ENCODE assay signal across 8 cellular contexts in the genomic region with DNA sequence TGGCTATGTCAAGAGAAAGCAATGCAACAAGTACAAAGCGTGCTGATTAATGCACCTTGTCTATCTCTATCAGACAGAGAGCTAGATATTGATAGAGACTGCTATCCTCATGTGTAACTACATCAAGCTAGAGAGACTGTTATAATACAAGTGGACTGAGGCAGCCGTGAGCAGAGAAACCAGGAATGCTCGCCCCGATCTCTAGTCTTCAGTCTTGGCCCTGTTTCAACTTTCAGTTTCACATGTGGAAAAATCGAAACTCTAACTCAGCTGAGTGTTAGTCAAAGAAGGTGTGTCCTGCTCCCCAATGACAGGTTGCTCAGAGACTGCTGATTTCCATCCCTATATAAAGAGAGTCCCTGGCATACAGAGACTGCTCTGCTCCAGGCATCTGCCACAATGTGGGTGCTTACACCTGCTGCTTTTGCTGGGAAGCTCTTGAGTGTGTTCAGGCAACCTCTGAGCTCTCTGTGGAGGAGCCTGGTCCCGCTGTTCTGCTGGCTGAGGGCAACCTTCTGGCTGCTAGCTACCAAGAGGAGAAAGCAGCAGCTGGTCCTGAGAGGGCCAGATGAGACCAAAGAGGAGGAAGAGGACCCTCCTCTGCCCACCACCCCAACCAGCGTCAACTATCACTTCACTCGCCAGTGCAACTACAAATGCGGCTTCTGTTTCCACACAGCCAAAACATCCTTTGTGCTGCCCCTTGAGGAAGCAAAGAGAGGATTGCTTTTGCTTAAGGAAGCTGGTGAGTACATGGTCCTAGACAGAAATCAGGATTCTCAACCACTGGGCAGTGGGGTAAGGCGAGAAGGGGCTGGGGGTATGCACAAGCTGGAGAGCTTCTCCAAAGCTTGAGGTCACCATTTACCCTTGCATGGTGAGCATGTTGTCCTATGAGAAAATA. TPM values are rescaled to one million over a fixed set of nuclear protein-coding genes. Genes with fewer than 3 reads are reported as not detected.
DNase-seq lines count a peak whose midpoint lies in the region; ATAC-seq and TF ChIP-seq lines count a peak whose summit lies in the region.

A gene with protein sequence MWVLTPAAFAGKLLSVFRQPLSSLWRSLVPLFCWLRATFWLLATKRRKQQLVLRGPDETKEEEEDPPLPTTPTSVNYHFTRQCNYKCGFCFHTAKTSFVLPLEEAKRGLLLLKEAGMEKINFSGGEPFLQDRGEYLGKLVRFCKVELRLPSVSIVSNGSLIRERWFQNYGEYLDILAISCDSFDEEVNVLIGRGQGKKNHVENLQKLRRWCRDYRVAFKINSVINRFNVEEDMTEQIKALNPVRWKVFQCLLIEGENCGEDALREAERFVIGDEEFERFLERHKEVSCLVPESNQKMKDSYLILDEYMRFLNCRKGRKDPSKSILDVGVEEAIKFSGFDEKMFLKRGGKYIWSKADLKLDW (plus strand): TSS at position 376 of the 904 bp plus-strand sequence. CDS start 24 bp downstream, at position 400.

- no peak within 1 kb of the TSS for H3K27ac ChIP-seq in endodermal cell (ENCODE audit: low read depth, low read length)

- DNase-seq in GM10248 (ENCODE audit: extremely low spot score) (peak; percentile 19), LNCaP clone FGC (ENCODE audit: low read depth) (no peak), epithelial cell of esophagus (ENCODE audit: low read depth) (peak; percentile 50), omental fat pad (ENCODE audit: low spot score) (no peak), endodermal cell (no peak), T1000 (lab: John Stamatoyannopoulos, UW) (no peak)

- intact Hi-C loops in T-helper 2 cell treated with Interferon-gamma antibody and Interleukin-4, amounts not matched to agents 100 ng/mL and 5 ng/mL, for 36 hours (cut with micrococcal nuclease) = loop anchor here (1.0 to 10.0 kb wide), 4 partner anchors 12 to 1807 kb away; a partner anchor contains a TSS

- no peak within 1 kb of the TSS for H3K4me3 Mint-ChIP-seq in endodermal cell

- ATAC-seq in GM21717 (IDR thresholded peaks at IDR 0.05; ENCODE audit: unreplicated experiment) (peak; percentile 88), omental fat pad (ENCODE audit: low FRiP score) (peak; percentile 93)

- CTCF ChIA-PET in GM10248 (lab: Yijun Ruan, JAX) = interaction anchor here (0.7 to 2.2 kb wide), 8 partner anchors 8 to 207 kb away, joined by 3 to 8 read pairs (median 3); no protein-coding TSS in a partner anchor

- WGBS in endodermal cell (ENCODE audit: insufficient coverage in 1 of 2, insufficient read length in 1 of 2), 2 experiments = 93 to 98% methylated on average over 5 to 10 of the region's 10 CpGs

- H3K4me1 Mint-ChIP-seq in endodermal cell = no peaks in the 10 kb centered on the region

- no peaks in the 10 kb centered on the region for H3K4me1 ChIP-seq in endodermal cell (ENCODE audit: control insufficient read depth, insufficient read depth, low read length)

- no peaks in the 10 kb centered on the region for H3K36me3 ChIP-seq in endodermal cell (ENCODE audit: control insufficient read depth, insufficient read depth, low read length)

- POLR2A ChIA-PET in GM10248 (lab: Yijun Ruan, JAX) = no interaction called here

- no peak within 1 kb of the TSS for H3K9ac ChIP-seq in endodermal cell (ENCODE audit: extremely low read depth, low read length, poor library complexity, severe bottlenecking)

- H3K4me3 ChIP-seq in LNCaP clone FGC (ENCODE audit: low read depth, low read length) (peak within 1 kb of the TSS; percentile 47), epithelial cell of esophagus (ENCODE audit: low read length) (peak within 1 kb of the TSS; percentile 19), endodermal cell (ENCODE audit: low read length) (no peak within 1 kb of the TSS)

- no peak within 1 kb of the TSS for H3K27ac Mint-ChIP-seq in endodermal cell

- H3K27me3 ChIP-seq in endodermal cell (ENCODE audit: control insufficient read depth, insufficient read depth, low read length, poor library complexity, severe bottlenecking) = no peaks in the 10 kb centered on the region

- H3K27me3 Mint-ChIP-seq in endodermal cell (ENCODE audit: insufficient read depth) = peaks cover 10% of the 10 kb centered on the region

- no peaks in the 10 kb centered on the region for H3K36me3 Mint-ChIP-seq in endodermal cell (ENCODE audit: low read depth)

- peaks cover 26% of the 10 kb centered on the region for H3K9me3 Mint-ChIP-seq in endodermal cell

- TF ChIP-seq CTCF in GM10248 (IDR thresholded peaks at IDR 0.05; ENCODE audit: control extremely low read depth, extremely low read depth, low read depth, missing control alignments) (no peak), LNCaP clone FGC (IDR thresholded peaks at IDR 0.05; ENCODE audit: control insufficient read depth, extremely low read depth, insufficient read depth) (no peak), epithelial cell of esophagus (IDR thresholded peaks at IDR 0.05; ENCODE audit: insufficient read depth, low read depth, low read length, missing control alignments) (no peak), omental fat pad (IDR thresholded peaks at IDR 0.05) (no peak), endodermal cell (conservative IDR thresholded peaks at IDR 0.05) (no peak)

- peaks cover 26% of the 10 kb centered on the region for H3K9me3 ChIP-seq in endodermal cell (ENCODE audit: control insufficient read depth, low read length)

RNA-seq across cellular contexts. Expression of the gene that starts here (rescaled TPM):
- 34.2 and 35.0 TPM in 2 replicates for total RNA-seq in T-helper 2 cell treated with Interferon-gamma antibody and Interleukin-4, amounts not matched to agents 100 ng/mL and 5 ng/mL, for 36 hours
- total RNA-seq in omental fat pad = 10 to 100 TPM in 1 of 4 donors, 1 to 10 TPM in 2, under 1 TPM in 1; 0.56 to 25.1 (median 3.9) TPM
- under 1 TPM; 0.35 to 0.75 TPM for total RNA-seq in endodermal cell
- polyA plus RNA-seq in endodermal cell (2013, experiment 1 of 2) = not detected
- not detected for polyA plus RNA-seq in endodermal cell (2013, experiment 2 of 2)

Comparison
In these comparisons a context has a peak if more than half of its experiments do, and no peak if none do; other contexts are left out.
1. DNase-seq: peak in GM10248 (single experiment) and epithelial cell of esophagus (single experiment); none in LNCaP clone FGC (single experiment), omental fat pad (single experiment), endodermal cell (single experiment) and T1000 (single experiment).